10 cellular contexts compared by ENCODE assay signal in the genomic region with DNA sequence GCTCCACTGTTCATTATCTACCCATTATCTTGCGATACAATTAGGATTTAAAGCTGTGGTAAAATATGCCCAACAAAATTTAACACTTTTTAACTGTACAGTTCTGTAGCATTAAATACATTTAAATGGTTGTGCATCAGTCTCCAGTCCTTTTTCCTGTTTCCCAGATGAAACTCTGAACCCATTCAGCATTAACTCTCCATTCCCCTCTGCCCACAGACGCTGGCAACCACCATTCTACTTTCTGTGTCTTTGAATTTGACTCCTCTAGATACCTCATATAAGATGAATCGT. TPM values are rescaled to one million over a fixed set of nuclear protein-coding genes. Genes with fewer than 3 reads are reported as not detected.
DNase-seq lines count a peak whose midpoint lies in the region; ATAC-seq, FAIRE-seq and TF ChIP-seq lines count a peak whose summit lies in the region.
"Had no signal": no experiment of that assay in that cellular context is flagged by ENCODE, and none has a peak within 500 bp of the region (broad histone marks: within the 10 kb centered on the region; RNA-seq: fewer than 3 reads in every experiment).

No MANE protein-coding gene starts in this region.

- H3K36me3 Mint-ChIP-seq in activated T-cell treated with anti-CD3 and anti-CD28 coated beads, Interleukin-2, amount 50 U/mL, for 4 hours (ENCODE audit: insufficient read depth), result no peaks in the 10 kb centered on the region
- peaks cover 9 to 13% of the 10 kb centered on the region in 2 donors for H3K36me3 Mint-ChIP-seq in stimulated activated naive B cell treated with anti-CD40 and anti-IgM and Interleukin-4, amounts not matched to agents 10 μg/mL and 1 μg/mL and 100 μg/mL, for 72 hours

- 37% methylated on average over 3 of the region's 3 CpGs for WGBS in esophagus squamous epithelium, 2 donors

- H3K4me3 Mint-ChIP-seq in activated T-cell treated with anti-CD3 and anti-CD28 coated beads, Interleukin-2, amount 50 U/mL, for 4 hours, result peak overlapping the region; percentile 89
- peak overlapping the region; percentile 87 for H3K4me3 Mint-ChIP-seq in stimulated activated naive B cell treated with anti-CD40 and anti-IgM and Interleukin-4, amounts not matched to agents 10 μg/mL and 1 μg/mL and 100 μg/mL, for 72 hours

- H3K9me3 Mint-ChIP-seq in activated T-cell treated with anti-CD3 and anti-CD28 coated beads, Interleukin-2, amount 50 U/mL, for 4 hours, result peaks cover 5% of the 10 kb centered on the region
- H3K9me3 Mint-ChIP-seq in stimulated activated naive B cell treated with anti-CD40 and anti-IgM and Interleukin-4, amounts not matched to agents 10 μg/mL and 1 μg/mL and 100 μg/mL, for 72 hours, result no peaks in the 10 kb centered on the region

- peaks cover 21% of the 10 kb centered on the region for H3K27me3 Mint-ChIP-seq in activated T-cell treated with anti-CD3 and anti-CD28 coated beads, Interleukin-2, amount 50 U/mL, for 4 hours (ENCODE audit: low read depth)
- peaks cover 29 to 30% of the 10 kb centered on the region in 2 donors for H3K27me3 Mint-ChIP-seq in stimulated activated naive B cell treated with anti-CD40 and anti-IgM and Interleukin-4, amounts not matched to agents 10 μg/mL and 1 μg/mL and 100 μg/mL, for 72 hours

- H3K4me1 Mint-ChIP-seq in activated T-cell treated with anti-CD3 and anti-CD28 coated beads, Interleukin-2, amount 50 U/mL, for 4 hours (ENCODE audit: low read depth), result peaks cover 30% of the 10 kb centered on the region
- H3K4me1 Mint-ChIP-seq in stimulated activated naive B cell treated with anti-CD40 and anti-IgM and Interleukin-4, amounts not matched to agents 10 μg/mL and 1 μg/mL and 100 μg/mL, for 72 hours, result peaks cover 32 to 47% of the 10 kb centered on the region in 2 donors

- peak overlapping the region; percentile 99 for H3K27ac Mint-ChIP-seq in stimulated activated naive B cell treated with anti-CD40 and anti-IgM and Interleukin-4, amounts not matched to agents 10 μg/mL and 1 μg/mL and 100 μg/mL, for 72 hours

- peak overlapping the region in 2 of 4 donors; percentile 82 to 87 for H3K4me3 ChIP-seq in esophagus squamous epithelium

- H3K27me3 ChIP-seq in esophagus squamous epithelium, result no peaks in the 10 kb centered on the region

- DNase-seq in activated T-cell treated with anti-CD3 and anti-CD28 coated beads, Interleukin-2, amount 50 U/mL, for 4 hours, result no peak
- DNase-seq in activated T-cell treated with anti-CD3 and anti-CD28 coated beads, Interleukin-2, amount 50 U/mL, for 1 hour, result no peak
- DNase-seq in RWPE1 (ENCODE audit: low spot score) (no peak), esophagus squamous epithelium (lab: John Stamatoyannopoulos, UW) (no peak), HTR-8/SVneo (ENCODE audit: insufficient read length, low spot score) (no peak), NCI-H1436 (lab: John Stamatoyannopoulos, UW) (no peak), NK-92 (lab: John Stamatoyannopoulos, UW; ENCODE audit: unreplicated experiment) (no peak)
- DNase-seq in stimulated activated naive B cell treated with anti-CD40 and anti-IgM and Interleukin-4, amounts not matched to agents 10 μg/mL and 1 μg/mL and 100 μg/mL, for 72 hours, result no peak
- DNase-seq: midbrain had no signal

- POLR2A ChIA-PET in RWPE1 (lab: Yijun Ruan, JAX; ENCODE audit: low non-redundant PET), result interaction anchor here (0.7 to 1.0 kb wide), 2 partner anchors 11 to 14 kb away, joined by 6 read pairs; no protein-coding TSS in a partner anchor

- TF ChIP-seq POLR2A in esophagus squamous epithelium (IDR thresholded peaks at IDR 0.05), result no peak

- ATAC-seq in activated T-cell treated with anti-CD3 and anti-CD28 coated beads, Interleukin-2, amount 50 U/mL, for 4 hours, result no peak
- no peak for ATAC-seq in stimulated activated naive B cell treated with anti-CD40 and anti-IgM and Interleukin-4, amounts not matched to agents 10 μg/mL and 1 μg/mL and 100 μg/mL, for 72 hours (replicated peaks)

- H3K9me3 ChIP-seq in esophagus squamous epithelium, result no peaks in the 10 kb centered on the region

- no peak for FAIRE-seq in HTR-8/SVneo (lab: Jason Lieb, UNC)
- FAIRE-seq: H1 had no signal

- peaks cover 13 to 55% (median 28%) of the 10 kb centered on the region in 3 donors for H3K4me1 ChIP-seq in esophagus squamous epithelium

- H3K27ac ChIP-seq in RWPE1, result peak overlapping the region; percentile 96; the same call in 1 of the 2 replicates
- peak overlapping the region; percentile 50 to 91 (median 90) for H3K27ac ChIP-seq in esophagus squamous epithelium

- intact Hi-C loops in esophagus squamous epithelium (cut with DNase I), result no loop called here

- CTCF ChIA-PET in RWPE1 (lab: Yijun Ruan, JAX), result interaction anchor here (0.7 to 1.7 kb wide), 3 partner anchors 17 to 35 kb away, joined by 3 to 8 read pairs (median 3); no protein-coding TSS in a partner anchor

- H3K36me3 ChIP-seq in esophagus squamous epithelium, result no peaks in the 10 kb centered on the region

- TF ChIP-seq CTCF in RWPE1 (conservative IDR thresholded peaks at IDR 0.05; ENCODE audit: low read depth) (no peak), esophagus squamous epithelium (IDR thresholded peaks at IDR 0.05) (no peak)

RNA-seq across cellular contexts. Expression of gene TRIM7, which starts 2.9 kb away (rescaled TPM):
- total RNA-seq in activated T-cell treated with anti-CD3 and anti-CD28 coated beads, Interleukin-2, amount 50 U/mL, for 4 hours, result 1 to 10 TPM in 1 of 3 donors, under 1 TPM in 2; 0.18 to 2.1 (median 0.99) TPM
- 10 to 100 TPM; 44.8 to 80.6 (median 54.5) TPM for total RNA-seq in esophagus squamous epithelium

RNA-seq across cellular contexts. Expression of gene TRIM41, which starts 15.2 kb away (rescaled TPM):
- 10 to 100 TPM; 37.6 to 39.5 (median 38.3) TPM for total RNA-seq in activated T-cell treated with anti-CD3 and anti-CD28 coated beads, Interleukin-2, amount 50 U/mL, for 4 hours
- 10 to 100 TPM; 12.0 to 22.1 (median 13.8) TPM for total RNA-seq in esophagus squamous epithelium

RNA-seq across cellular contexts. Expression of gene RACK1, which starts 35.8 kb away (rescaled TPM):
- 1,000 to 10,000 TPM; 2,938 to 3,145 (median 2,972) TPM for total RNA-seq in activated T-cell treated with anti-CD3 and anti-CD28 coated beads, Interleukin-2, amount 50 U/mL, for 4 hours
- total RNA-seq in esophagus squamous epithelium, result 1,000 to 10,000 TPM; 1,705 to 2,735 (median 2,064) TPM

RNA-seq across cellular contexts. Expression of gene TRIM52, which starts 53.0 kb away (rescaled TPM):
- total RNA-seq in activated T-cell treated with anti-CD3 and anti-CD28 coated beads, Interleukin-2, amount 50 U/mL, for 4 hours, result 10 to 100 TPM; 11.4 to 12.5 (median 12.0) TPM
- total RNA-seq in esophagus squamous epithelium, result 10 to 100 TPM in 1 of 4 donors, 1 to 10 TPM in 3; 2.0 to 11.1 (median 3.3) TPM

Comparison
In these comparisons a context has a peak if more than half of its experiments do, and no peak if none do; other contexts are left out.
1. RNA of gene TRIM7, which starts 2.9 kb away (total RNA-seq): 44.8 to 80.6 TPM in esophagus squamous epithelium; 0.18 to 2.1 TPM in activated T-cell treated with anti-CD3 and anti-CD28 coated beads, Interleukin-2, amount 50 U/mL, for 4 hours; every median in the first group is over 10 times any median in the second.